ENCODE assay signal across 1 cellular context in the genomic region with DNA sequence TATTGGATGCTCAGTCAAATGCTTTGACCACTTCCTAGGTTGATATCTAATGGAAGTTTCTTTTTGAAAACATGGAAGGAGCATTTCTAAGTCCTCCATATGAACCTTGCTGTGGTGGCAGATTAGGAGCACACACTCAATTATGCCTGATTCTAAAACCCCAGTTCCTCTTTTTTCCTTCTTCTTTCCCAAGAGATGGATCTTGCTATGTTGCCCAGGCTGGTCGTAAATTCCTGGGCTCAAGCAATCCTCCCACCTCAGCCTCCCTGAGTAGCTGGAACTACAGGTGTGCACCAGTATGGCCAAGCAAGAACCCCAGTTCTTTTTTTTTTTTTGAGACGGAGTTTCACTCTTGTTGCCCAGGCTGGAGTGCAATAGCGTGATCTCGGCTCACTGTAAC.
A peak's percentile ranks its signal among the peaks of the same experiment; 100 is the strongest.
TF ChIP-seq lines count a peak whose summit lies in the region.

No MANE protein-coding gene starts in this region.

TF ChIP-seq in K562, 482 proteins besides CTCF, POLR2A, EP300 and RAD21:
- peak; percentile 92 for TF ChIP-seq SPI1 (IDR thresholded peaks at IDR 0.05; ENCODE audit: borderline replicate concordance, low read depth, low read length)
- no peak for TF ChIP-seq MXI1 (IDR thresholded peaks at IDR 0.05; ENCODE audit: low read depth, low read length)
- no peak for TF ChIP-seq FOS (IDR thresholded peaks at IDR 0.05; ENCODE audit: extremely low read depth, insufficient read length)
- no peak for TF ChIP-seq XRCC4 (IDR thresholded peaks at IDR 0.05; ENCODE audit: extremely low read depth, insufficient read depth, insufficient read length)
- TF ChIP-seq ZNF121 (CRISPR knock-in tag; conservative IDR thresholded peaks at IDR 0.05): peak; percentile 83
- TF ChIP-seq ZNF589 (CRISPR knock-in tag; IDR thresholded peaks at IDR 0.05; ENCODE audit: low read depth): no peak
- TF ChIP-seq TFAM (CRISPR knock-in tag; conservative IDR thresholded peaks at IDR 0.05): no peak
